ENCODE assay signal across 22 cellular contexts in the genomic region with DNA sequence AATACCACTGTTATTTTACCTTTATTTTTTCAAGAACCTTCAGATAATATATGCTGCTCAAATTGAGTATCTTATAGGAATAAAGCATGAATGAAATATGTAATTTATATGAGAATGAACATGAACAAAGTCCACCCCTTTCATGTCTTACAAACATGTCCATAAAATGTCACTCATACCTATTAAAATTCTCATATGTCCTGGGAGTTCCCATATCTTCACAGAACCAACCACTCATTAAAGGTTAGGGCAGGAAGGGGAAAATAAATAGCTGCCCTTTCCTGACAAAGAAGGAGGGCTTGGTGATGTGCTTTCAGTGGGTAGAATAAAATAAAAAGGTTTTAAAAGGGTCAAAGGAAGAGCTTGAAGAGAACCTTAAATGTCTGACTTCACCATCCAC.
DNase-seq lines count a peak whose midpoint lies in the region; ATAC-seq, FAIRE-seq and TF ChIP-seq lines count a peak whose summit lies in the region.
"Had no signal": no experiment of that assay in that cellular context is flagged by ENCODE, and none has a peak within 500 bp of the region (broad histone marks: within the 10 kb centered on the region; RNA-seq: fewer than 3 reads in every experiment).

No MANE protein-coding gene starts in this region.

- H3K36me3 Mint-ChIP-seq in neural progenitor cell = no peaks in the 10 kb centered on the region
- H3K36me3 Mint-ChIP-seq in stimulated activated effector memory CD8-positive, alpha-beta T cell treated with anti-CD3 and anti-CD28 coated beads, Interleukin-12 subunit alpha, Interleukin-12 subunit beta, amount 100 ng/mL, for 72 hours = no peaks in the 10 kb centered on the region
- H3K36me3 Mint-ChIP-seq: CD14-positive monocyte; CD8-positive, alpha-beta memory T cell had no signal

- no peaks in the 10 kb centered on the region for H3K4me1 ChIP-seq in mucosa of descending colon (ENCODE audit: low read depth)
- peaks cover 0 to under 1% (median 0%) of the 10 kb centered on the region in 3 donors for H3K4me1 ChIP-seq in pancreas
- peaks cover 4% of the 10 kb centered on the region for H3K4me1 ChIP-seq in neural progenitor cell
- H3K4me1 ChIP-seq: BLaER1 had no signal

- peak; percentile 85 for ATAC-seq in left colon
- ATAC-seq in mucosa of descending colon = peak; percentile 66
- ATAC-seq in pancreas = no peak
- ATAC-seq in stimulated activated effector memory CD8-positive, alpha-beta T cell treated with anti-CD3 and anti-CD28 coated beads, Interleukin-12 subunit alpha, Interleukin-12 subunit beta, amount 100 ng/mL, for 72 hours = no peak

- DNase-seq in NCI-H2227 treated with DMSO at 0.1 percent for 48 hours (lab: John Stamatoyannopoulos, UW) (peak; percentile 75), left colon (no peak), mucosa of descending colon (no peak), pancreas (no peak), neural progenitor cell (ENCODE audit: low spot score) (no peak), DMS114 treated with DMSO at 0.1 percent for 48 hours (lab: John Stamatoyannopoulos, UW; ENCODE audit: unreplicated experiment) (no peak)
- DNase-seq in stimulated activated effector memory CD8-positive, alpha-beta T cell treated with anti-CD3 and anti-CD28 coated beads, Interleukin-12 subunit alpha, Interleukin-12 subunit beta, amount 100 ng/mL, for 72 hours (ENCODE audit: low spot score in 2 of 2) = no peak
- DNase-seq: ACHN; BE2C; C1 segment of cervical spinal cord; CD4-positive, alpha-beta memory T cell; CD4-positive, CD25-positive, alpha-beta regulatory T cell; CD8-positive, alpha-beta memory T cell; COR-L47; DMS 273 treated with DMSO at 0.1 percent for 48 hours; DMS79 treated with DMSO at 0.1 percent for 48 hours; GF-D8 had no signal

- H3K4me3 Mint-ChIP-seq in neural progenitor cell = no peak overlapping the region
- H3K4me3 Mint-ChIP-seq in stimulated activated effector memory CD8-positive, alpha-beta T cell treated with anti-CD3 and anti-CD28 coated beads, Interleukin-12 subunit alpha, Interleukin-12 subunit beta, amount 100 ng/mL, for 72 hours = no peak overlapping the region
- H3K4me3 Mint-ChIP-seq: CD14-positive monocyte; CD4-positive, alpha-beta memory T cell; CD4-positive, CD25-positive, alpha-beta regulatory T cell; CD8-positive, alpha-beta memory T cell had no signal

- H3K27me3 Mint-ChIP-seq in neural progenitor cell (ENCODE audit: insufficient read depth, low read depth) = peaks cover 2% of the 10 kb centered on the region
- H3K27me3 Mint-ChIP-seq: CD4-positive, alpha-beta memory T cell; CD4-positive, CD25-positive, alpha-beta regulatory T cell; CD8-positive, alpha-beta memory T cell had no signal

- H3K27ac Mint-ChIP-seq in neural progenitor cell = no peak overlapping the region
- no peak overlapping the region for H3K27ac Mint-ChIP-seq in stimulated activated effector memory CD8-positive, alpha-beta T cell treated with anti-CD3 and anti-CD28 coated beads, Interleukin-12 subunit alpha, Interleukin-12 subunit beta, amount 100 ng/mL, for 72 hours
- H3K27ac Mint-ChIP-seq: CD14-positive monocyte; CD4-positive, alpha-beta memory T cell had no signal

- H2AFZ ChIP-seq in neural progenitor cell (replicated peaks) = no peak overlapping the region

- FAIRE-seq in A204.1 (lab: Jason Lieb, UNC) = peak; percentile 60
- no peak for FAIRE-seq in pancreas (lab: Jason Lieb, UNC)
- FAIRE-seq: G401.6 had no signal

- H3K4me2 ChIP-seq in neural progenitor cell = no peak overlapping the region
- H3K4me2 ChIP-seq: BLaER1 had no signal

- H3K36me3 ChIP-seq in mucosa of descending colon (ENCODE audit: low read depth) (no peaks in the 10 kb centered on the region), pancreas (no peaks in the 10 kb centered on the region), neural progenitor cell (no peaks in the 10 kb centered on the region)
- H3K36me3 ChIP-seq: BE2C, BLaER1 had no signal

- H3F3A ChIP-seq in neural progenitor cell (ENCODE audit: low read depth) = no peaks in the 10 kb centered on the region

- H3K27ac ChIP-seq in pancreas (no peak overlapping the region), neural progenitor cell (no peak overlapping the region)
- H3K27ac ChIP-seq: 22Rv1, BLaER1 had no signal

- H3K9me3 Mint-ChIP-seq in neural progenitor cell = no peaks in the 10 kb centered on the region
- H3K9me3 Mint-ChIP-seq in stimulated activated effector memory CD8-positive, alpha-beta T cell treated with anti-CD3 and anti-CD28 coated beads, Interleukin-12 subunit alpha, Interleukin-12 subunit beta, amount 100 ng/mL, for 72 hours = no peaks in the 10 kb centered on the region
- H3K9me3 Mint-ChIP-seq: CD14-positive monocyte; CD4-positive, alpha-beta memory T cell; CD4-positive, CD25-positive, alpha-beta regulatory T cell; CD8-positive, alpha-beta memory T cell had no signal

- H3K79me2 ChIP-seq in neural progenitor cell (ENCODE audit: low read depth) = no peaks in the 10 kb centered on the region

- H4K20me1 ChIP-seq in neural progenitor cell (ENCODE audit: low read depth) = no peaks in the 10 kb centered on the region
- H4K20me1 ChIP-seq: BLaER1 had no signal

- no peaks in the 10 kb centered on the region for H3K9me3 ChIP-seq in mucosa of descending colon
- no peaks in the 10 kb centered on the region for H3K9me3 ChIP-seq in pancreas
- no peaks in the 10 kb centered on the region for H3K9me3 ChIP-seq in neural progenitor cell (ENCODE audit: low read depth)
- H3K9me3 ChIP-seq: BE2C, BLaER1 had no signal

- intact Hi-C loops in left colon (cut with DNase I, micrococcal nuclease) = no loop called here
- intact Hi-C loops in mucosa of descending colon (cut with DNase I, micrococcal nuclease) = no loop called here
- intact Hi-C loops in pancreas (cut with DNase I) = no loop called here

- no peaks in the 10 kb centered on the region for H3K27me3 ChIP-seq in pancreas
- no peaks in the 10 kb centered on the region for H3K27me3 ChIP-seq in neural progenitor cell
- H3K27me3 ChIP-seq: BE2C, BLaER1 had no signal

- TF ChIP-seq CTCF in mucosa of descending colon (IDR thresholded peaks at IDR 0.05) (no peak), pancreas (IDR thresholded peaks at IDR 0.05) (no peak), neural progenitor cell (IDR thresholded peaks at IDR 0.05) (no peak)

- H3K4me3 ChIP-seq in mucosa of descending colon = no peak overlapping the region
- no peak overlapping the region for H3K4me3 ChIP-seq in pancreas
- H3K4me3 ChIP-seq in neural progenitor cell = no peak overlapping the region
- H3K4me3 ChIP-seq: BLaER1 had no signal

- no peak overlapping the region for H3K9ac ChIP-seq in neural progenitor cell
- H3K9ac ChIP-seq: BLaER1 had no signal

- no peaks in the 10 kb centered on the region for H3K4me1 Mint-ChIP-seq in neural progenitor cell
- no peaks in the 10 kb centered on the region for H3K4me1 Mint-ChIP-seq in stimulated activated effector memory CD8-positive, alpha-beta T cell treated with anti-CD3 and anti-CD28 coated beads, Interleukin-12 subunit alpha, Interleukin-12 subunit beta, amount 100 ng/mL, for 72 hours

Comparison
In these comparisons a context has a peak if more than half of its experiments do, and no peak if none do; other contexts are left out.
1. ATAC-seq: peak in left colon (single experiment) and mucosa of descending colon (single experiment); none in pancreas (0 of 4) and stimulated activated effector memory CD8-positive, alpha-beta T cell treated with anti-CD3 and anti-CD28 coated beads, Interleukin-12 subunit alpha, Interleukin-12 subunit beta, amount 100 ng/mL, for 72 hours (single experiment).